In genomic region chr3:28125342-28125741, GRCh38 we compare ENCODE assay signal across 20 cellular contexts.
DNase-seq lines count a peak whose midpoint lies in the region; ATAC-seq and TF ChIP-seq lines count a peak whose summit lies in the region.
"Had no signal": no experiment of that assay in that cellular context is flagged by ENCODE, and none has a peak within 500 bp of the region (broad histone marks: within the 10 kb centered on the region; RNA-seq: fewer than 3 reads in every experiment).

No MANE protein-coding gene starts in this region.

- peak overlapping the region; percentile 57 to 67 for H3K4me3 Mint-ChIP-seq in stimulated activated naive B cell treated with anti-CD40 and anti-IgM and Interleukin-4, amounts not matched to agents 10 μg/mL and 1 μg/mL and 100 μg/mL, for 72 hours
- H3K4me3 Mint-ChIP-seq: GM23338, T-cell had no signal

- no peaks in the 10 kb centered on the region for H3K36me3 ChIP-seq in PC-3 (ENCODE audit: low read depth, low read length)

- no peaks in the 10 kb centered on the region for H3F3A ChIP-seq in PC-3 (ENCODE audit: low read length, unreplicated experiment)

- TF ChIP-seq CTCF in PC-3 (conservative IDR thresholded peaks at IDR 0.05; ENCODE audit: low read depth, low read length): no peak

- no peak overlapping the region for H3K27ac ChIP-seq in PC-3 (ENCODE audit: low read length)

- H3K4me1 Mint-ChIP-seq in stimulated activated naive B cell treated with anti-CD40 and anti-IgM and Interleukin-4, amounts not matched to agents 10 μg/mL and 1 μg/mL and 100 μg/mL, for 72 hours: peaks cover 29 to 70% of the 10 kb centered on the region in 2 donors

- H2AFZ ChIP-seq in PC-3 (ENCODE audit: low read length): no peak overlapping the region

- peak overlapping the region; percentile 94 for H3K27ac Mint-ChIP-seq in stimulated activated naive B cell treated with anti-CD40 and anti-IgM and Interleukin-4, amounts not matched to agents 10 μg/mL and 1 μg/mL and 100 μg/mL, for 72 hours
- H3K27ac Mint-ChIP-seq: GM23338, T-cell had no signal

- POLR2A ChIA-PET in PC-3 (lab: Charles Lee; ENCODE audit: unreplicated experiment): no interaction called here

- H3K4me1 ChIP-seq in PC-3 (ENCODE audit: insufficient read depth, low read length): no peaks in the 10 kb centered on the region

- peaks cover 0 to 3% of the 10 kb centered on the region in 2 donors for H3K9me3 Mint-ChIP-seq in stimulated activated naive B cell treated with anti-CD40 and anti-IgM and Interleukin-4, amounts not matched to agents 10 μg/mL and 1 μg/mL and 100 μg/mL, for 72 hours
- H3K9me3 Mint-ChIP-seq: GM23338, T-cell had no signal

- no peaks in the 10 kb centered on the region for H3K27me3 Mint-ChIP-seq in stimulated activated naive B cell treated with anti-CD40 and anti-IgM and Interleukin-4, amounts not matched to agents 10 μg/mL and 1 μg/mL and 100 μg/mL, for 72 hours
- H3K27me3 Mint-ChIP-seq: T-cell had no signal

- DNase-seq in PC-3 (peak; percentile 16), putamen (ENCODE audit: low spot score) (no peak), NCI-H82 treated with DMSO at 0.1 percent for 48 hours (lab: John Stamatoyannopoulos, UW; ENCODE audit: unreplicated experiment) (no peak)
- DNase-seq in stimulated activated naive B cell treated with anti-CD40 and anti-IgM and Interleukin-4, amounts not matched to agents 10 μg/mL and 1 μg/mL and 100 μg/mL, for 72 hours: no peak
- DNase-seq: ACHN, DMS79 treated with DMSO at 0.1 percent for 48 hours, HCEC 1CT, NCI-H1105, NCI-H2081, NCI-H446 treated with DMSO at 0.1 percent for 48 hours, NCI-H69, RPMI8226, SHP77 treated with DMSO at 0.1 percent for 48 hours, SK-N-SH, T-cell had no signal

- H3K4me3 ChIP-seq in PC-3 (ENCODE audit: low read length): no peak overlapping the region
- H3K4me3 ChIP-seq: GM23338, K562 had no signal

- H3K79me2 ChIP-seq in PC-3 (ENCODE audit: low read length): no peaks in the 10 kb centered on the region

- CTCF ChIA-PET in PC-3 (lab: Charles Lee): no interaction called here

- no peaks in the 10 kb centered on the region for H4K20me1 ChIP-seq in PC-3 (ENCODE audit: low read length)

- peaks cover 4 to 5% of the 10 kb centered on the region in 2 donors for H3K36me3 Mint-ChIP-seq in stimulated activated naive B cell treated with anti-CD40 and anti-IgM and Interleukin-4, amounts not matched to agents 10 μg/mL and 1 μg/mL and 100 μg/mL, for 72 hours
- H3K36me3 Mint-ChIP-seq: T-cell had no signal

- no peaks in the 10 kb centered on the region for H3K9me2 ChIP-seq in PC-3 (replicated peaks; ENCODE audit: low read length)
- H3K9me2 ChIP-seq: SK-N-SH had no signal

- no peak overlapping the region for H3K9ac ChIP-seq in PC-3 (ENCODE audit: low read length)
- H3K9ac ChIP-seq: SK-N-SH had no signal

- ATAC-seq in GM18502 (IDR thresholded peaks at IDR 0.05; ENCODE audit: poor library complexity, unreplicated experiment): peak; percentile 24
- peak; percentile 23 for ATAC-seq in GM21390 (IDR thresholded peaks at IDR 0.05; ENCODE audit: unreplicated experiment)
- ATAC-seq in PC-3: peak; percentile 80
- peak; percentile 21 to 22 for ATAC-seq in stimulated activated naive B cell treated with anti-CD40 and anti-IgM and Interleukin-4, amounts not matched to agents 10 μg/mL and 1 μg/mL and 100 μg/mL, for 72 hours (replicated peaks)
- ATAC-seq in GM21717 (IDR thresholded peaks at IDR 0.05; ENCODE audit: unreplicated experiment): no peak
- ATAC-seq: GM23338, K562, T-cell had no signal

- H3K9me3 ChIP-seq in PC-3 (ENCODE audit: low read length): no peaks in the 10 kb centered on the region
- H3K9me3 ChIP-seq: SK-N-SH had no signal

- no peaks in the 10 kb centered on the region for H3K27me3 ChIP-seq in PC-3 (ENCODE audit: low read length)

- intact Hi-C loops in PC-3 (cut with micrococcal nuclease): loop anchor here (5.0 to 10.0 kb wide), 2 partner anchors 71 to 108 kb away; no protein-coding TSS in a partner anchor

- no peak overlapping the region for H3K4me2 ChIP-seq in PC-3 (ENCODE audit: low read length)
- H3K4me2 ChIP-seq: GM23338, SK-N-SH had no signal

- BruUV-seq in PC-3 (replicated peaks; lab: Mats Ljungman, UMichigan): no TSS peak
